ENCODE assay signal across 1 cellular context in genomic region chr15:52292780-52293392, GRCh38.
TF ChIP-seq lines count a peak whose summit lies in the region.

No MANE protein-coding gene starts in this region.

TF ChIP-seq in HepG2, 621 proteins besides CTCF, POLR2A, EP300 and RAD21 (continued from another document):
- TF ChIP-seq PRDM10 (CRISPR knock-in tag; IDR thresholded peaks at IDR 0.05; ENCODE audit: low read depth) (0 out of 2 replicates have a peak, but pooled peaks have one; percentile 40), DBP (CRISPR knock-in tag; IDR thresholded peaks at IDR 0.05; ENCODE audit: not compliant biosample characterization) (no peak), RBFOX2 (IDR thresholded peaks at IDR 0.05; ENCODE audit: low read depth, low read length) (0 out of 2 replicates have a peak, but pooled peaks have one; percentile 28), PITX1 (CRISPR knock-in tag; IDR thresholded peaks at IDR 0.05) (no peak), SALL1 (CRISPR knock-in tag; IDR thresholded peaks at IDR 0.05) (peak; percentile 19; the same call in 1 of the 2 replicates), ATF7 (IDR thresholded peaks at IDR 0.05) (no peak), ATF7 (CRISPR knock-in tag; IDR thresholded peaks at IDR 0.05) (no peak), MAX (IDR thresholded peaks at IDR 0.05) (peak; percentile 24; the same call in 1 of the 2 replicates), STAG1 (CRISPR knock-in tag; IDR thresholded peaks at IDR 0.05) (peak; percentile 35), ZMYM2 (CRISPR knock-in tag; IDR thresholded peaks at IDR 0.05) (no peak), TCF12 (IDR thresholded peaks at IDR 0.05) (no peak), TCF12 (CRISPR knock-in tag; IDR thresholded peaks at IDR 0.05) (no peak), IKZF5 (CRISPR knock-in tag; IDR thresholded peaks at IDR 0.05) (no peak), NFATC3 (CRISPR knock-in tag; IDR thresholded peaks at IDR 0.05) (no peak), ZNF687 (CRISPR knock-in tag; IDR thresholded peaks at IDR 0.05) (peak; percentile 71)
